Comparison of ENCODE assay signal across 25 cellular contexts in genomic region chr5:54150841-54151240, GRCh38.
"Had no signal": no experiment of that assay in that cellular context is flagged by ENCODE, and none has a peak within 500 bp of the region (broad histone marks: within the 10 kb centered on the region; RNA-seq: fewer than 3 reads in every experiment).

No MANE protein-coding gene starts in this region.

- H3K4me1 ChIP-seq: right lobe of liver, testis had no signal

- H3K9me3 Mint-ChIP-seq: naive thymus-derived CD4-positive, alpha-beta T cell; natural killer cell treated with Interleukin-12 subunit alpha and Interleukin-12 subunit beta and Interleukin-15 and Interleukin-18, amount 100 ng/mL, for 72 hours; stimulated activated memory B cell treated with anti-CD40 and anti-IgM and Interleukin-4, amounts not matched to agents 10 μg/mL and 1 μg/mL and 100 μg/mL, for 72 hours had no signal

- H3K9me3 ChIP-seq: left ventricle myocardium inferior, mucosa of descending colon, ovary, right atrium auricular region, stomach, testis, thyroid gland, transverse colon, upper lobe of right lung had no signal

- H3K4me3 Mint-ChIP-seq: naive thymus-derived CD4-positive, alpha-beta T cell; natural killer cell treated with Interleukin-12 subunit alpha and Interleukin-12 subunit beta and Interleukin-15 and Interleukin-18, amount 100 ng/mL, for 72 hours; stimulated activated memory B cell treated with anti-CD40 and anti-IgM and Interleukin-4, amounts not matched to agents 10 μg/mL and 1 μg/mL and 100 μg/mL, for 72 hours had no signal

- ATAC-seq: mucosa of descending colon; naive thymus-derived CD4-positive, alpha-beta T cell; natural killer cell treated with Interleukin-12 subunit alpha and Interleukin-12 subunit beta and Interleukin-15 and Interleukin-18, amount 100 ng/mL, for 72 hours; right lobe of liver; stimulated activated memory B cell treated with anti-CD40 and anti-IgM and Interleukin-4, amounts not matched to agents 10 μg/mL and 1 μg/mL and 100 μg/mL, for 72 hours; upper lobe of right lung had no signal

- DNase-seq: islet precursor cell; left ventricle myocardium inferior; midbrain; mucosa of descending colon; naive thymus-derived CD4-positive, alpha-beta T cell; ovary; right lobe of liver; stimulated activated CD4-positive, alpha-beta T cell treated with anti-CD3 and anti-CD28 coated beads, Interleukin-1b, Interleukin-23, amount 100 ng/mL, for 48 hours; stimulated activated CD4-positive, alpha-beta T cell treated with anti-CD3 and anti-CD28 coated beads, Interleukin-2, amount 100 ng/mL, for 48 hours; stimulated activated CD4-positive, alpha-beta T cell treated with anti-CD3 and anti-CD28 coated beads, Interleukin-4, amount 100 ng/mL, for 4 hours; stimulated activated CD8-positive, alpha-beta memory T cell treated with anti-CD3 and anti-CD28 coated beads, Interleukin-4, amount 100 ng/mL, for 48 hours; stimulated activated naive CD4-positive, alpha-beta T cell treated with Interleukin-2 at 50 U/mL for 16 hours; stomach; testis; thyroid gland; transverse colon; upper lobe of right lung had no signal

- H2AFZ ChIP-seq: hepatocyte had no signal

- H3K27ac ChIP-seq: hepatocyte, left ventricle myocardium inferior, ovary, right atrium auricular region, right lobe of liver, stomach, testis, thyroid gland, transverse colon, upper lobe of right lung had no signal

- FAIRE-seq: urothelium cell line had no signal

- H3K4me2 ChIP-seq: hepatocyte, smooth muscle cell had no signal

- H3K27me3 ChIP-seq: hepatocyte, ovary, right atrium auricular region, right lobe of liver, stomach, testis, thyroid gland, transverse colon, upper lobe of right lung had no signal

- H3K79me2 ChIP-seq: hepatocyte had no signal

- H3K27me3 Mint-ChIP-seq: naive thymus-derived CD4-positive, alpha-beta T cell; natural killer cell treated with Interleukin-12 subunit alpha and Interleukin-12 subunit beta and Interleukin-15 and Interleukin-18, amount 100 ng/mL, for 72 hours; progenitor cell of endocrine pancreas; stimulated activated memory B cell treated with anti-CD40 and anti-IgM and Interleukin-4, amounts not matched to agents 10 μg/mL and 1 μg/mL and 100 μg/mL, for 72 hours had no signal

- H3K4me3 ChIP-seq: hepatocyte, left ventricle myocardium inferior, lung, mucosa of descending colon, ovary, right atrium auricular region, right lobe of liver, smooth muscle cell, stomach, testis, thyroid gland, transverse colon, upper lobe of right lung had no signal

- H3K36me3 ChIP-seq: left ventricle myocardium inferior, ovary, right atrium auricular region, right lobe of liver, stomach, thyroid gland, transverse colon, upper lobe of right lung had no signal

- H3K27ac Mint-ChIP-seq: naive thymus-derived CD4-positive, alpha-beta T cell; natural killer cell treated with Interleukin-12 subunit alpha and Interleukin-12 subunit beta and Interleukin-15 and Interleukin-18, amount 100 ng/mL, for 72 hours; progenitor cell of endocrine pancreas; stimulated activated memory B cell treated with anti-CD40 and anti-IgM and Interleukin-4, amounts not matched to agents 10 μg/mL and 1 μg/mL and 100 μg/mL, for 72 hours had no signal
